22 cellular contexts compared by ENCODE assay signal in the genomic region with DNA sequence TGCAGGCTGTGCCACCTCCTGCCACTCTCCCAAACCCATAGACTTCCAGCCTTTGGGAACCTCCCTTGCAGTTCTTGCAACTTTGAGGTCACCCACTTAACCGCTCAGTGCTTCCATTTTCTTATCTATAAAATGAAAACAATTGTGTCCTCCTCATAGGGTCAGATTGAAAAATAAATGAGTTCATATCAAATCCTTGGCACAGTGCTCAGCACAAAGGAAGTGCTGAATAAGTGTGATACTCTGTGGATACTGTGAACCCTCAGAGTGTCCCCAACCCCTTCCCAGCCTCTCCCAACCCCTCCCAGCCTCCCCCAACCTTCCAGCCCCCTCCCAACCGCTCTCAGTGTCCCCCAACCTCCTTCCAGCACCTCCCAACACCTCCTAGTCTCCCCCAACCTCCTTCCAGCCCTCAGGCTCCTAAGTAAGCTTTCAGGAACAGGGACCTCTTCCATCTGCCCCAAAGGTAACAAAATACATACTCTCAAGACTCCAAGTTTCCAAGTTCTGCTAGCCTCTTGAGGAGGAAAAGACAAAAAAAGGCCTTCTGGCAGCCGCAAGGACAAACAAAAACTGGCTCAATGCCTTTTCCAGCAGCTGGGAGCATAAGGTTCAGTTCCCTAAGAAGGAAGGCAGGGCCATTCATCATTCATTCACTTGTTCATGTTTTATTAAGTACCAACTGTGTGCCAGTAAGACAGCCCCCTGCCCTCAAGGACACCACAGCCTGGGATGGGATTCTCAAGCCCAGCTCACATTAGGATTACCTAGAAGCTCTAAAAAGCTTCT. TPM values are rescaled to one million over a fixed set of nuclear protein-coding genes. Genes with fewer than 3 reads are reported as not detected.
"Had no signal": no experiment of that assay in that cellular context is flagged by ENCODE, and none has a peak within 500 bp of the region (broad histone marks: within the 10 kb centered on the region; RNA-seq: fewer than 3 reads in every experiment).

No MANE protein-coding gene starts in this region.

- H3K4me3 ChIP-seq: Peyer's patch had no signal

- H3K36me3 Mint-ChIP-seq: activated CD8-positive, alpha-beta memory T cell treated with anti-CD3 and anti-CD28 coated beads, Interleukin-2, amount 10 ng/mL, durations not matched to agents 7 days and 5 days; activated naive CD4-positive, alpha-beta T cell treated with anti-CD3 and anti-CD28 coated beads, Interleukin-2, amount 50 U/mL, for 24 hours had no signal

- H3K36me3 ChIP-seq: Peyer's patch had no signal

- DNase-seq: activated B cell treated with CpG ODN at 0.5 μM for 24 hours; activated CD4-positive, alpha-beta T cell treated with anti-CD3 and anti-CD28 coated beads for 1 hour; activated CD4-positive, alpha-beta T cell treated with anti-CD3 and anti-CD28 coated beads, Interleukin-2, amount 10 ng/mL, durations not matched to agents 24 days and 14 days; activated CD4-positive, alpha-beta T cell treated with anti-CD3 and anti-CD28 coated beads, Interleukin-2, amount 50 U/mL, for 48 hours; activated CD8-positive, alpha-beta memory T cell treated with anti-CD3 and anti-CD28 coated beads, Interleukin-2, amount 10 ng/mL, durations not matched to agents 7 days and 5 days; activated effector memory CD4-positive, alpha-beta T cell treated with Interleukin-2 at 50 U/mL for 16 hours; activated naive CD4-positive, alpha-beta T cell; activated T-cell treated with anti-CD3 and anti-CD28 coated beads, Interleukin-2, amount 50 U/mL, for 24 hours; aorta; Kasumi-1; KBM-7; NCI-H1105 treated with DMSO at 0.1 percent for 48 hours; NCI-H1436 treated with DMSO at 0.1 percent for 48 hours; NCI-H2081; NCI-H524; Peyer's patch; SHP77 treated with DMSO at 0.1 percent for 48 hours had no signal

- H3K4me1 Mint-ChIP-seq: activated B cell treated with CpG ODN at 0.5 μM for 24 hours; activated CD4-positive, alpha-beta T cell treated with anti-CD3 and anti-CD28 coated beads, Interleukin-2, amount 10 ng/mL, durations not matched to agents 24 days and 14 days; activated CD8-positive, alpha-beta memory T cell treated with anti-CD3 and anti-CD28 coated beads, Interleukin-2, amount 10 ng/mL, durations not matched to agents 7 days and 5 days; activated naive CD4-positive, alpha-beta T cell treated with anti-CD3 and anti-CD28 coated beads, Interleukin-2, amount 50 U/mL, for 24 hours had no signal

- H3K27ac ChIP-seq: Peyer's patch, RWPE1 had no signal

- H3K4me3 Mint-ChIP-seq: activated B cell treated with CpG ODN at 0.5 μM for 24 hours; activated CD4-positive, alpha-beta T cell treated with anti-CD3 and anti-CD28 coated beads, Interleukin-2, amount 10 ng/mL, durations not matched to agents 24 days and 14 days; activated CD8-positive, alpha-beta memory T cell treated with anti-CD3 and anti-CD28 coated beads, Interleukin-2, amount 10 ng/mL, durations not matched to agents 7 days and 5 days; activated naive CD4-positive, alpha-beta T cell treated with anti-CD3 and anti-CD28 coated beads, Interleukin-2, amount 50 U/mL, for 24 hours; activated T-cell treated with anti-CD3 and anti-CD28 coated beads, Interleukin-2, amount 50 U/mL, for 24 hours; activated T-helper 1 cell treated with anti-CD3 and anti-CD28 coated beads, Interleukin-12 subunit alpha, Interleukin-12 subunit beta, Interleukin-2, Interleukin-4 antibody, amounts not matched to agents 30 ng/mL and 10 ng/mL and 1 ng/mL, durations not matched to agents 14 hours and 24 hours and 36 hours; T-helper 1 cell treated with Interleukin-12 subunit alpha and Interleukin-12 subunit beta and Interleukin-4 antibody, amounts not matched to agents 30 μg/mL and 1 μg/mL, for 36 hours had no signal

- ATAC-seq: activated CD8-positive, alpha-beta memory T cell treated with anti-CD3 and anti-CD28 coated beads, Interleukin-2, amount 10 ng/mL, durations not matched to agents 7 days and 5 days had no signal

- H3K4me1 ChIP-seq: Peyer's patch had no signal

- H3K9me3 Mint-ChIP-seq: activated B cell treated with CpG ODN at 0.5 μM for 24 hours; activated CD4-positive, alpha-beta T cell treated with anti-CD3 and anti-CD28 coated beads, Interleukin-2, amount 10 ng/mL, durations not matched to agents 24 days and 14 days; activated naive CD4-positive, alpha-beta T cell treated with anti-CD3 and anti-CD28 coated beads, Interleukin-2, amount 50 U/mL, for 24 hours; activated T-helper 1 cell treated with anti-CD3 and anti-CD28 coated beads, Interleukin-12 subunit alpha, Interleukin-12 subunit beta, Interleukin-2, Interleukin-4 antibody, amounts not matched to agents 30 ng/mL and 10 ng/mL and 1 ng/mL, durations not matched to agents 14 hours and 24 hours and 36 hours; T-helper 1 cell treated with Interleukin-12 subunit alpha and Interleukin-12 subunit beta and Interleukin-4 antibody, amounts not matched to agents 30 μg/mL and 1 μg/mL, for 36 hours had no signal

- H3K27ac Mint-ChIP-seq: activated B cell treated with CpG ODN at 0.5 μM for 24 hours; activated CD4-positive, alpha-beta T cell treated with anti-CD3 and anti-CD28 coated beads, Interleukin-2, amount 10 ng/mL, durations not matched to agents 24 days and 14 days; activated CD8-positive, alpha-beta memory T cell treated with anti-CD3 and anti-CD28 coated beads, Interleukin-2, amount 10 ng/mL, durations not matched to agents 7 days and 5 days; activated naive CD4-positive, alpha-beta T cell treated with anti-CD3 and anti-CD28 coated beads, Interleukin-2, amount 50 U/mL, for 24 hours; activated T-cell treated with anti-CD3 and anti-CD28 coated beads, Interleukin-2, amount 50 U/mL, for 24 hours; activated T-helper 1 cell treated with anti-CD3 and anti-CD28 coated beads, Interleukin-12 subunit alpha, Interleukin-12 subunit beta, Interleukin-2, Interleukin-4 antibody, amounts not matched to agents 30 ng/mL and 10 ng/mL and 1 ng/mL, durations not matched to agents 14 hours and 24 hours and 36 hours; T-helper 1 cell treated with Interleukin-12 subunit alpha and Interleukin-12 subunit beta and Interleukin-4 antibody, amounts not matched to agents 30 μg/mL and 1 μg/mL, for 36 hours had no signal

- H3K27me3 ChIP-seq: Peyer's patch had no signal

- H3K9me3 ChIP-seq: Peyer's patch had no signal

RNA-seq across cellular contexts. Expression of a gene that starts 46.1 kb away (rescaled TPM):
- total RNA-seq: activated B cell treated with CpG ODN at 0.5 μM for 24 hours; activated CD4-positive, alpha-beta T cell treated with anti-CD3 and anti-CD28 coated beads, Interleukin-2, amount 10 ng/mL, durations not matched to agents 24 days and 14 days; activated CD8-positive, alpha-beta memory T cell treated with anti-CD3 and anti-CD28 coated beads, Interleukin-2, amount 10 ng/mL, durations not matched to agents 7 days and 5 days; activated T-helper 1 cell treated with anti-CD3 and anti-CD28 coated beads, Interleukin-12 subunit alpha, Interleukin-12 subunit beta, Interleukin-2, Interleukin-4 antibody, amounts not matched to agents 30 ng/mL and 10 ng/mL and 1 ng/mL, durations not matched to agents 14 hours and 24 hours and 36 hours; bronchial epithelial cell had no signal
